In the genomic region with DNA sequence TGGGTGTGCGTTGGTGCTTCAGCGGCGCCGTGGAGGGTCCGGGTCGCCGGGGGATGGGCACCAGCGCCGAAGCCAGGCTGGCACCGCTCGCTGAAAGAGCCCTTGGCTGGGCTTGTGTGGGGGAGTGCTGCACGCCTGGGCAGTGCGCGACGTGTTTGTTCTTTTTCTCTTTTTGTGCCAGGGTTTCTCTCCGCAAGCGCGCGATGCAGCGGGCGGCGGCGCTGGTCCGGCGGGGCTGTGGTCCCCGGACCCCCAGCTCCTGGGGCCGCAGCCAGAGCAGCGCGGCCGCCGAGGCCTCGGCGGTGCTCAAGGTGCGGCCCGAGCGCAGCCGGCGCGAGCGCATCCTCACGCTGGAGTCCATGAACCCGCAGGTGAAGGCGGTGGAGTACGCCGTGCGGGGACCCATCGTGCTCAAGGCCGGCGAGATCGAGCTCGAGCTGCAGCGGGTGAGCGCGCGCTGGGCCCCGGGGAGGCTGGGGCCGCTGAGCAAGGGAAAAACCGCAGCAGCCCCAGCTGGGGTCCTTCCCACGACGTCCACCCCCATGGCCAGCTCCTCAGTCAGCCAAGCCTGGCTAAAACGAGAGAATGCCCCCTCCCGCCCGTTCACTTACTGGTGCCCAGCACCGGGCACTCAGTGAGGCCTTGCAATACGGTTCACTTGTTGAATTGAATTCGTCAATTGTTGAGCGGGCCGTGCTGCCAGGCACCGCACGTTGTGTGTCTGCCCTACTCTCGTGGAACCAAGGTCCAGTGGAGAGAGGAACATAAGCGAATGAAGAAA, we compare ENCODE assay signal across 8 cellular contexts. TPM values are rescaled to one million over a fixed set of nuclear protein-coding genes. Genes with fewer than 3 reads are reported as not detected.
DNase-seq lines count a peak whose midpoint lies in the region; TF ChIP-seq lines count a peak whose summit lies in the region.

No MANE protein-coding gene starts in this region.

- no peak for TF ChIP-seq CTCF in OCI-LY1 (IDR thresholded peaks at IDR 0.05; ENCODE audit: low read length)
- TF ChIP-seq CTCF in brain microvascular endothelial cell (IDR thresholded peaks at IDR 0.05; ENCODE audit: low read depth, low read length, missing control alignments), result no peak

- H3K36me3 ChIP-seq in ES-I3 (ENCODE audit: insufficient read depth, low read length) (peaks cover 6% of the 10 kb centered on the region; the same call in 1 of the 2 replicates), H7 (replicated peaks; ENCODE audit: control insufficient read depth, insufficient read depth, low read length) (peaks cover 17% of the 10 kb centered on the region), OCI-LY1 (ENCODE audit: insufficient read depth, low read length) (0 out of 2 replicates have a peak, but pooled peaks cover 4% of the 10 kb centered on the region), brain microvascular endothelial cell (replicated peaks) (no peaks in the 10 kb centered on the region)

- H2AFZ ChIP-seq in OCI-LY1 (ENCODE audit: low read length), result no peak overlapping the region

- H3K9ac ChIP-seq in ES-I3 (ENCODE audit: low read depth, low read length) (peak overlapping the region; percentile 84), OCI-LY1 (ENCODE audit: low read length) (peak overlapping the region; percentile 87)

- H3K4me3 ChIP-seq in H7 (ENCODE audit: insufficient read depth, low read depth, low read length) (peak overlapping the region; percentile 97), OCI-LY1 (ENCODE audit: low read depth, low read length, poor library complexity, severe bottlenecking) (peak overlapping the region; percentile 92), brain microvascular endothelial cell (ENCODE audit: low read depth, low read length) (peak overlapping the region; percentile 92)

- no peaks in the 10 kb centered on the region for H3K9me2 ChIP-seq in OCI-LY1 (ENCODE audit: low read depth, low read length)

- H4K20me1 ChIP-seq in OCI-LY1 (ENCODE audit: insufficient read depth, low read length), result no peaks in the 10 kb centered on the region

- H3K27me3 ChIP-seq in H7 (ENCODE audit: control insufficient read depth, insufficient read depth, low read length) (no peaks in the 10 kb centered on the region), OCI-LY1 (ENCODE audit: insufficient read depth, low read length) (no peaks in the 10 kb centered on the region), brain microvascular endothelial cell (replicated peaks) (no peaks in the 10 kb centered on the region)

- in situ Hi-C loops in brain microvascular endothelial cell (cut with HindIII; ENCODE audit: low pct_ligation_motif_present, low sequenced_read_pairs), result no loop called here

- H3K9me3 ChIP-seq in ES-I3 (ENCODE audit: control insufficient read depth, insufficient read depth, low read length) (no peaks in the 10 kb centered on the region), OCI-LY1 (ENCODE audit: low read length) (no peaks in the 10 kb centered on the region)

- no peaks in the 10 kb centered on the region for H3F3A ChIP-seq in OCI-LY1 (ENCODE audit: insufficient read depth, low read length)

- DNase-seq in H7 (peak; percentile 70), brain microvascular endothelial cell (no peak), kidney tubule cell (ENCODE audit: low spot score) (peak; percentile 32), NCI-H1092 treated with DMSO at 0.1 percent for 48 hours (lab: John Stamatoyannopoulos, UW) (no peak)
- DNase-seq in stimulated activated CD4-positive, alpha-beta T cell treated with anti-CD3 and anti-CD28 coated beads, Interleukin-4, amount 100 ng/mL, for 1 hour, result peak; percentile 21
- no peak for DNase-seq in activated CD4-positive, CD25-positive, alpha-beta regulatory T cell treated with anti-CD3 and anti-CD28 coated beads, Interleukin-2, amount 50 U/mL, for 72 hours

- H3K4me2 ChIP-seq in OCI-LY1 (ENCODE audit: low read length), result peak overlapping the region; percentile 88

- H3K4me1 ChIP-seq in ES-I3 (ENCODE audit: insufficient read depth, low read length) (peaks cover 41% of the 10 kb centered on the region), OCI-LY1 (ENCODE audit: insufficient read depth, low read length, severe bottlenecking) (peaks cover 53% of the 10 kb centered on the region)

- H3K79me2 ChIP-seq in OCI-LY1 (ENCODE audit: insufficient read depth, low read length), result no peaks in the 10 kb centered on the region

- H3K27ac ChIP-seq in OCI-LY1 (ENCODE audit: low read depth, low read length, poor library complexity, severe bottlenecking), result no peak overlapping the region
- H3K27ac ChIP-seq in brain microvascular endothelial cell, result no peak overlapping the region

RNA-seq across cellular contexts. Expression of a gene that starts 0.5 kb away (rescaled TPM):
- 56.8 and 63.2 TPM in 2 replicates for total RNA-seq in H7 (2014; rRNA removed; shearing (Covaris generic))

RNA-seq across cellular contexts. Expression of a gene that starts 53.7 kb away (rescaled TPM):
- total RNA-seq in H7 (2014; rRNA removed; shearing (Covaris generic)), result 18.8 and 22.5 TPM in 2 replicates

Comparison
In these comparisons a context has a peak if more than half of its experiments do, and no peak if none do; other contexts are left out.
1. DNase-seq: peak in H7 (single experiment), kidney tubule cell (single experiment) and stimulated activated CD4-positive, alpha-beta T cell treated with anti-CD3 and anti-CD28 coated beads, Interleukin-4, amount 100 ng/mL, for 1 hour (single experiment); none in brain microvascular endothelial cell (single experiment), NCI-H1092 treated with DMSO at 0.1 percent for 48 hours (single experiment) and activated CD4-positive, CD25-positive, alpha-beta regulatory T cell treated with anti-CD3 and anti-CD28 coated beads, Interleukin-2, amount 50 U/mL, for 72 hours (single experiment).
2. Peak in every context shown above with its lines, with median percentiles within 50 percentile points of each other: H3K4me3 ChIP-seq.